In the genomic region with DNA sequence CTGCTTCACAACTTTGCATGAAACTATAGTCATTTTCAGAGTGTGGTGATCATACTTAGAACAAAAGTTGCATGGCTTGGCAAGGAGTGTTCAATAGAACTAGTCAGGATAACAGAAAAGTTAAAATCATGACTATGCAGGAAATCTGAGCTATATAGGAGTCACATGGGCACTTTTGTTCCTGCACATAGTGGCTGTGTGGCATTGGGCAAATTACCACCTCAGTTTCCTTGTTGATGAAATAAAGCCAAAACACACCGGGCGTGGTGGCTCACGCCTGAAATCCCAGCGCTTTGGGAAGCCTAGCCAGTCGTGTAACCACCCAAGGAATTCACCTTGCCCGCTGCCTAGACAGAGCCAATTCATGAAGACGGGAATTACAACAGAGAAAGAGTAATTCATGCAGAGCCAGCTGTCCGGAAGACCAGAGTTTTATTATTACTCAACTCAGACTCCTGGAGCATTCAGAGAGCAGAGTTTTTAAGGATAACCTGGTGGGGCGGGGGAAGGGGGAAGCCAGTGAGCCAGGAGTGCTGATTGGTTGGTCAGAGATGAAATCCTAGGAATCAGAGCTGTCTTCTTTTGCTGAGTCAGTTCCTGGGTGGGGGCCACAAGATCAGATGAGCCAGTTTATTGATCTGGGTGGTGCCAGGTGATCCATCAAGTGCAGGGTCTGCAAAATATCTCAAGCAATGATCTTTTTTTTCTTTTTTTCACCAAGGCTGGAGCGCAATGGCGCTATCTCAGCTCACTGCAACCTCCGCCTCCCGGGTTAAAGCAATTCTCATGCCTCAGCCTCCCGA, we compare ENCODE assay signal across 2 cellular contexts.
TF ChIP-seq lines count a peak whose summit lies in the region.

No MANE protein-coding gene starts in this region.

TF ChIP-seq in GM23338, 12 proteins besides CTCF, POLR2A, EP300 and RAD21:
- no peak for TF ChIP-seq EZH2phosphoT487 (IDR thresholded peaks at IDR 0.05; ENCODE audit: unreplicated experiment)

TF ChIP-seq in SK-N-SH, 30 proteins besides CTCF, POLR2A, EP300 and RAD21:
- TF ChIP-seq, protein P1, sequence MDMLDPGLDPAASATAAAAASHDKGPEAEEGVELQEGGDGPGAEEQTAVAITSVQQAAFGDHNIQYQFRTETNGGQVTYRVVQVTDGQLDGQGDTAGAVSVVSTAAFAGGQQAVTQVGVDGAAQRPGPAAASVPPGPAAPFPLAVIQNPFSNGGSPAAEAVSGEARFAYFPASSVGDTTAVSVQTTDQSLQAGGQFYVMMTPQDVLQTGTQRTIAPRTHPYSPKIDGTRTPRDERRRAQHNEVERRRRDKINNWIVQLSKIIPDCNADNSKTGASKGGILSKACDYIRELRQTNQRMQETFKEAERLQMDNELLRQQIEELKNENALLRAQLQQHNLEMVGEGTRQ (IDR thresholded peaks at IDR 0.05; ENCODE audit: borderline replicate concordance, low read depth, low read length), result no peak
- TF ChIP-seq GATA2 (CRISPR knock-in tag; IDR thresholded peaks at IDR 0.05) (no peak), CHD2 (IDR thresholded peaks at IDR 0.05; ENCODE audit: low read length, partially characterized antibody) (no peak)
- TF ChIP-seq, protein P2, sequence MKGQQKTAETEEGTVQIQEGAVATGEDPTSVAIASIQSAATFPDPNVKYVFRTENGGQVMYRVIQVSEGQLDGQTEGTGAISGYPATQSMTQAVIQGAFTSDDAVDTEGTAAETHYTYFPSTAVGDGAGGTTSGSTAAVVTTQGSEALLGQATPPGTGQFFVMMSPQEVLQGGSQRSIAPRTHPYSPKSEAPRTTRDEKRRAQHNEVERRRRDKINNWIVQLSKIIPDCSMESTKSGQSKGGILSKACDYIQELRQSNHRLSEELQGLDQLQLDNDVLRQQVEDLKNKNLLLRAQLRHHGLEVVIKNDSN (IDR thresholded peaks at IDR 0.05; ENCODE audit: borderline replicate concordance, low read depth), result 0 out of 2 replicates have a peak, but pooled peaks have one; percentile 10
